8 cellular contexts compared by ENCODE assay signal in the genomic region with DNA sequence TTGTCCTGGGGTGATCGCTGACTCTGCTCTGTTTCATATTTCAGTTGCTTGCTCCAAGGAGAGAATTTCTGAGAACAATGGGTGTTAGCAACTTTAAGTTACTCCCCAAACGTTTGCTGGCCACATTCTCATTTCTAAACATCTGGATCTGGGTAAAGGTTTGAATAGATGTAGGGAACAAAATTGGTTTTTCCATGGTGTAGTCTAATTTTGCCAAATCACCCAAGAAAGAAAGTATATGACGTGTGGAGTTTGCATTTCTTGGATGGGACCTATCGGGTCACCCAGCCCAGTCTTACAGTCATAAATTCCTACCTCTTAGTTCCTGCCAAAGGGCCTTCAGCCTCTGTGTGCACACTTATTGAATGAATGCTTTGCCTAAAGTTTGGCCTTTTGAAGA.
"Had no signal": no experiment of that assay in that cellular context is flagged by ENCODE, and none has a peak within 500 bp of the region (broad histone marks: within the 10 kb centered on the region; RNA-seq: fewer than 3 reads in every experiment).

No MANE protein-coding gene starts in this region.

- H3K27ac Mint-ChIP-seq: GM23338 had no signal

- H2AFZ ChIP-seq: GM23338 had no signal

- H3K4me3 ChIP-seq: GM23338, K562 had no signal

- DNase-seq: H9, HCEC 1CT, IMR-90 had no signal

- FAIRE-seq: H1, H54, HTR-8/SVneo, K562 had no signal

- H3K4me2 ChIP-seq: GM23338 had no signal

- H3K9me3 Mint-ChIP-seq: GM23338 had no signal

- H3K4me1 Mint-ChIP-seq: GM23338 had no signal

- H3K4me3 Mint-ChIP-seq: GM23338, H9 had no signal

- ATAC-seq: GM23338, K562 had no signal
